ENCODE assay signal across 12 cellular contexts in the genomic region with DNA sequence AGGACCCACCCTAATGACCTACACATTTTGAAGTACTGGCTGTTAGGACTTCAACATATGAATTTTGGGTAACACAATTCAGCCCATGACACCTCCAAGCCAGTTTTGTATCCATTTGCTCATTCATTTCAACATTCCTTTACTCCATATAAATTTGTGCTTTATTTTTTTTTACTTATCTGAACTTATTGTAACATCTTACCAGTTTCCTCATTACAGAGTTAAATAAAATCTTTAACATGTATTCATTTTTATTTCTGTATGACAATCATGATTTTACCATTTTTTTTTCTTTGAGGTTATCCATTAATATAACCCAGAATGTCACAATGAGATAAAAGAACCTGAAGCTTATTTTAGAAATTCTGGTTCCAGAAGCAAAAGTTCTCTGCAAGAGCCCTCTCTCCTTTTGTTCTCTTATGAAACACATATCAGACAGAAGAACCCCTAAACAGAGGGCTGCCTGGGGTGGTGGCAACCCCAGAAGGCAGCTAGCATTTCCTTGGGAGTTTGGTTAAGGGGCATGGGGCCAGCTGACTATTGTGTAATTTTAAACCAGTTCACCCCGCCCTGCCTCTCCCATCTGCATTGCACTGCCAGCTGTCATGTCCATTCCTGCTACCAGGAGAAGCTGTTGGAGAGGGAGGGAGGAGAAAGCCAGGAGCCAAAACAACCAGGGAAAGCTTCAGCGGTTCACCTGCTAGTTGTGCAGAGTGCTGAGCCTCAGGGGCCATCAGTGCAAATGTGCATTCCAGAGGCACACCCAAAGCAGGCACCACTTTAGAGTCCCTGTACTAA. TPM values are rescaled to one million over a fixed set of nuclear protein-coding genes. Genes with fewer than 3 reads are reported as not detected.
DNase-seq lines count a peak whose midpoint lies in the region; ATAC-seq and TF ChIP-seq lines count a peak whose summit lies in the region.
"Had no signal": no experiment of that assay in that cellular context is flagged by ENCODE, and none has a peak within 500 bp of the region (broad histone marks: within the 10 kb centered on the region; RNA-seq: fewer than 3 reads in every experiment).

No MANE protein-coding gene starts in this region.

- H3K27me3 ChIP-seq in breast epithelium (no peaks in the 10 kb centered on the region), right lobe of liver (no peaks in the 10 kb centered on the region), dorsolateral prefrontal cortex (no peaks in the 10 kb centered on the region)

- ATAC-seq in right lobe of liver (peak; percentile 61 to 87 (median 70)), HG03571 (IDR thresholded peaks at IDR 0.05; ENCODE audit: unreplicated experiment) (no peak), GM18867 (IDR thresholded peaks at IDR 0.05; ENCODE audit: unreplicated experiment) (no peak)
- ATAC-seq: activated CD8-positive, alpha-beta T cell treated with anti-CD3 and anti-CD28 coated beads, Interleukin-2, amount 10 ng/mL, durations not matched to agents 7 days and 5 days had no signal

- H3K9me3 ChIP-seq in breast epithelium, result no peaks in the 10 kb centered on the region
- no peaks in the 10 kb centered on the region for H3K9me3 ChIP-seq in right lobe of liver

- H3K36me3 ChIP-seq in breast epithelium (no peaks in the 10 kb centered on the region), right lobe of liver (no peaks in the 10 kb centered on the region)

- peak; percentile 97 for DNase-seq in DMS 273 (lab: John Stamatoyannopoulos, UW; ENCODE audit: unreplicated experiment)
- DNase-seq in NCI-H1694 (lab: John Stamatoyannopoulos, UW), result peak; percentile 73
- DNase-seq in breast epithelium (ENCODE audit: low spot score in 2 of 2), result peak; percentile 65 to 68
- peak in 1 of 3 donors; percentile 55 for DNase-seq in right lobe of liver
- no peak for DNase-seq in middle frontal gyrus (ENCODE audit: extremely low spot score, low spot score)
- DNase-seq in dorsolateral prefrontal cortex, result no peak
- DNase-seq: activated CD8-positive, alpha-beta T cell treated with anti-CD3 and anti-CD28 coated beads, Interleukin-2, amount 10 ng/mL, durations not matched to agents 7 days and 5 days; naive B cell; NCI-H1436; stimulated activated CD8-positive, alpha-beta memory T cell treated with anti-CD3 and anti-CD28 coated beads, Interleukin-4, amount 100 ng/mL, for 48 hours had no signal

- H3K4me1 ChIP-seq in breast epithelium (no peaks in the 10 kb centered on the region), right lobe of liver (no peaks in the 10 kb centered on the region)

- intact Hi-C loops in breast epithelium (cut with DNase I; ENCODE audit: low total_unique reads), result no loop called here
- intact Hi-C loops in right lobe of liver (cut with DNase I), result no loop called here
- intact Hi-C loops in dorsolateral prefrontal cortex (cut with DNase I), result no loop called here

- no peak for TF ChIP-seq CTCF in breast epithelium (IDR thresholded peaks at IDR 0.05)
- no peak for TF ChIP-seq CTCF in right lobe of liver (IDR thresholded peaks at IDR 0.05)
- TF ChIP-seq CTCF in dorsolateral prefrontal cortex (IDR thresholded peaks at IDR 0.05 in 54 of 56, conservative IDR thresholded peaks at IDR 0.05 in 2 of 56; ENCODE audit: low read depth in 1 of 56, partially characterized antibody in 56 of 56), result no peak

- WGBS in right lobe of liver (ENCODE audit: insufficient coverage, low coverage, low lambda C conversion rate, missing lambda C conversion rate), result 44% methylated on average over 2 of the region's 2 CpGs

- TF ChIP-seq POLR2A in breast epithelium (IDR thresholded peaks at IDR 0.05) (no peak), right lobe of liver (IDR thresholded peaks at IDR 0.05) (no peak)

- H3K4me3 ChIP-seq in breast epithelium, result no peak overlapping the region
- no peak overlapping the region for H3K4me3 ChIP-seq in right lobe of liver
- H3K4me3 ChIP-seq in dorsolateral prefrontal cortex, result no peak overlapping the region

- no peak overlapping the region for H3K27ac ChIP-seq in breast epithelium
- H3K27ac ChIP-seq in right lobe of liver, result no peak overlapping the region
- no peak overlapping the region for H3K27ac ChIP-seq in dorsolateral prefrontal cortex

RNA-seq across cellular contexts. Expression of a gene that starts 47.8 kb away (rescaled TPM):
- total RNA-seq in breast epithelium (10 to 100 TPM; 47.2 to 88.8 (median 74.4) TPM), right lobe of liver (10 to 100 TPM in 3 of 6 experiments, 1 to 10 TPM in 3; 6.6 to 19.4 (median 9.3) TPM), dorsolateral prefrontal cortex (100 to 1,000 TPM in 66 of 120 experiments, 10 to 100 TPM in 54; 60.5 to 189 (median 103) TPM)

Comparison
In these comparisons a context has a peak if more than half of its experiments do, and no peak if none do; other contexts are left out.
1. DNase-seq: peak in DMS 273 (single experiment), NCI-H1694 (single experiment) and breast epithelium (2 of 2); none in middle frontal gyrus (single experiment) and dorsolateral prefrontal cortex (0 of 10).
2. ATAC-seq: peak in right lobe of liver (4 of 4); none in HG03571 (single experiment) and GM18867 (single experiment).